Comparison of ENCODE assay signal across 1 cellular context in the genomic region with DNA sequence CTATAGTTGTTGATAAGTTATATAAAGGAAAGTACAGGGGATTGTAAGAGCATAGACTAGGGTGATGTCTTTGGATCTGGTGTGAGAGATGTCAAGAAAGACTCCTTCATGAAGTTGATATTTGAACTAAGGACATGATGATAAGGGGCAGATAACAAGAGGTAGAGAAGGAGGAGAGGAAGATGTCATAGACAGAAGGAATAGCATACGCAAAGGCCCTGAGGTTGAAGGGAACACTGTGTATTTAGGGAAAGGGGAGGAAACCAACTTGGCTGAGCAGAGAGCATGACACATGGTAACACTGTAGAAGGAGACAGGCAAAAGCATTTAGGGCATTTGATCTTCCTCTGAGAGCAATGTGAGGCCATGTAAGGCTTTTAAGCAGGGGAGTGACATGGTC.
TF ChIP-seq lines count a peak whose summit lies in the region.

No MANE protein-coding gene starts in this region.

TF ChIP-seq in A549, 52 proteins besides CTCF, POLR2A, EP300 and RAD21 (continued from another document):
- TF ChIP-seq, protein P1, sequence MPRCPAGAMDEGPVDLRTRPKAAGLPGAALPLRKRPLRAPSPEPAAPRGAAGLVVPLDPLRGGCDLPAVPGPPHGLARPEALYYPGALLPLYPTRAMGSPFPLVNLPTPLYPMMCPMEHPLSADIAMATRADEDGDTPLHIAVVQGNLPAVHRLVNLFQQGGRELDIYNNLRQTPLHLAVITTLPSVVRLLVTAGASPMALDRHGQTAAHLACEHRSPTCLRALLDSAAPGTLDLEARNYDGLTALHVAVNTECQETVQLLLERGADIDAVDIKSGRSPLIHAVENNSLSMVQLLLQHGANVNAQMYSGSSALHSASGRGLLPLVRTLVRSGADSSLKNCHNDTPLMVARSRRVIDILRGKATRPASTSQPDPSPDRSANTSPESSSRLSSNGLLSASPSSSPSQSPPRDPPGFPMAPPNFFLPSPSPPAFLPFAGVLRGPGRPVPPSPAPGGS (IDR thresholded peaks at IDR 0.05): no peak
- no peak for TF ChIP-seq NR3C1 (IDR thresholded peaks at IDR 0.05)
- TF ChIP-seq NFE2L2 (conservative IDR thresholded peaks at IDR 0.05; ENCODE audit: low read length): no peak
- TF ChIP-seq CHD4 (IDR thresholded peaks at IDR 0.05; ENCODE audit: borderline replicate concordance): no peak
- TF ChIP-seq ZSCAN20 (CRISPR knock-in tag; IDR thresholded peaks at IDR 0.05): no peak
- TF ChIP-seq, protein P2, sequence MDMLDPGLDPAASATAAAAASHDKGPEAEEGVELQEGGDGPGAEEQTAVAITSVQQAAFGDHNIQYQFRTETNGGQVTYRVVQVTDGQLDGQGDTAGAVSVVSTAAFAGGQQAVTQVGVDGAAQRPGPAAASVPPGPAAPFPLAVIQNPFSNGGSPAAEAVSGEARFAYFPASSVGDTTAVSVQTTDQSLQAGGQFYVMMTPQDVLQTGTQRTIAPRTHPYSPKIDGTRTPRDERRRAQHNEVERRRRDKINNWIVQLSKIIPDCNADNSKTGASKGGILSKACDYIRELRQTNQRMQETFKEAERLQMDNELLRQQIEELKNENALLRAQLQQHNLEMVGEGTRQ (IDR thresholded peaks at IDR 0.05): no peak
- TF ChIP-seq MYC (IDR thresholded peaks at IDR 0.05; ENCODE audit: borderline replicate concordance, low read length): no peak
